1 cellular context compared by ENCODE assay signal in the genomic region with DNA sequence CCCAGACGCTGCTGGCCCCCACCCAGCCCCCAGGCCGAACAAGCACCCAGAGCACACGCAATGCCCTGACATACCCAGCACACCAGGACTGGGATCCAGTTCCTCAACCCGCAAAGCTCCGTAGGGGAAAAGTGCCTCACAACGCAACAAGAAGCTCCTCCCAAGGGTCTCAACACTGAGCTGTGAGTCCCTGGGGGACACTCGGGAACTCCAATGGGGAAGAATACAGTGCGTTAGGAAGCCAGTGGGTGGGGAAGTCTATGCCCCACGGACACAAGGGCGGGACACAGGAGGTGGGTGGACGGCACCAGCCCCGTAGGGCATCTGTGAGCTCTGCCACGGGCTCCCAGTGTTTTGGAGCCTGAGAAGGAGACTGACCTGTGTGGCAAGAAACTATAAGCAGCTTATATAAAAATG.
TF ChIP-seq lines count a peak whose summit lies in the region.

No MANE protein-coding gene starts in this region.

TF ChIP-seq in endothelial cell of umbilical vein, 7 proteins besides CTCF, POLR2A, EP300 and RAD21 (continued from another document):
- TF ChIP-seq POLR2AphosphoS5 (IDR thresholded peaks at IDR 0.05; ENCODE audit: insufficient read depth, low read depth, low read length), result no peak
- TF ChIP-seq, protein P1, sequence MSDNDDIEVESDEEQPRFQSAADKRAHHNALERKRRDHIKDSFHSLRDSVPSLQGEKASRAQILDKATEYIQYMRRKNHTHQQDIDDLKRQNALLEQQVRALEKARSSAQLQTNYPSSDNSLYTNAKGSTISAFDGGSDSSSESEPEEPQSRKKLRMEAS (IDR thresholded peaks at IDR 0.05; ENCODE audit: insufficient read depth, insufficient read length), result no peak
- TF ChIP-seq FOS (IDR thresholded peaks at IDR 0.05; ENCODE audit: borderline replicate concordance, insufficient read depth, low read length), result no peak
- TF ChIP-seq JUN (IDR thresholded peaks at IDR 0.05; ENCODE audit: borderline replicate concordance, insufficient read depth, insufficient read length, low read depth), result no peak
- TF ChIP-seq GATA2 (IDR thresholded peaks at IDR 0.05; ENCODE audit: insufficient read depth, insufficient read length, low read depth, low read length), result no peak
TF ChIP-seq in endothelial cell of umbilical vein: peak in this region for 0.
